Comparison of ENCODE assay signal across 14 cellular contexts in genomic region chr2:25566094-25566493, GRCh38.
"Had no signal": no experiment of that assay in that cellular context is flagged by ENCODE, and none has a peak within 500 bp of the region (broad histone marks: within the 10 kb centered on the region; RNA-seq: fewer than 3 reads in every experiment).

No MANE protein-coding gene starts in this region.

- H3K27me3 ChIP-seq: hepatocyte, neural progenitor cell, tibial artery had no signal

- H3K27me3 Mint-ChIP-seq: activated CD4-positive, alpha-beta memory T cell treated with anti-CD3 and anti-CD28 coated beads, Interleukin-2, amount 10 ng/mL, durations not matched to agents 7 days and 5 days; activated naive CD8-positive, alpha-beta T cell treated with anti-CD3 and anti-CD28 coated beads for 36 hours had no signal

- H3K79me2 ChIP-seq: hepatocyte had no signal

- H3K4me1 ChIP-seq: tibial artery had no signal

- H3K9me3 ChIP-seq: tibial artery had no signal

- H3K9ac ChIP-seq: neural progenitor cell had no signal

- H3K4me2 ChIP-seq: hepatocyte, neural progenitor cell had no signal

- H3K36me3 Mint-ChIP-seq: stimulated activated effector memory CD8-positive, alpha-beta T cell treated with anti-CD3 and anti-CD28 coated beads, Interleukin-12 subunit alpha, Interleukin-12 subunit beta, amount 100 ng/mL, for 72 hours had no signal

- H3K4me3 ChIP-seq: hepatocyte, neural progenitor cell, tibial artery had no signal

- H2AFZ ChIP-seq: hepatocyte, neural progenitor cell had no signal

- DNase-seq: activated CD4-positive, alpha-beta memory T cell treated with anti-CD3 and anti-CD28 coated beads, Interleukin-2, amount 10 ng/mL, durations not matched to agents 7 days and 5 days; activated CD4-positive, alpha-beta T cell treated with anti-CD3 and anti-CD28 coated beads for 1 hour; activated gamma-delta T cell; activated naive CD8-positive, alpha-beta T cell treated with anti-CD3 and anti-CD28 coated beads for 36 hours; activated T-cell treated with anti-CD3 and anti-CD28 coated beads, Interleukin-2, amount 50 U/mL, for 48 hours; cerebellar nuclear complex; erythroblast; left ventricle myocardium superior; retina; stimulated activated CD4-positive, alpha-beta T cell treated with anti-CD3 and anti-CD28 coated beads, Interleukin-15, amount 100 ng/mL, for 24 hours had no signal

- H3K9me3 Mint-ChIP-seq: neural progenitor cell had no signal

- H3K4me3 Mint-ChIP-seq: activated CD4-positive, alpha-beta memory T cell treated with anti-CD3 and anti-CD28 coated beads, Interleukin-2, amount 10 ng/mL, durations not matched to agents 7 days and 5 days; activated naive CD8-positive, alpha-beta T cell treated with anti-CD3 and anti-CD28 coated beads for 36 hours; neural progenitor cell; stimulated activated effector memory CD8-positive, alpha-beta T cell treated with anti-CD3 and anti-CD28 coated beads, Interleukin-12 subunit alpha, Interleukin-12 subunit beta, amount 100 ng/mL, for 72 hours had no signal

- H3K36me3 ChIP-seq: neural progenitor cell, tibial artery had no signal

- H3K27ac ChIP-seq: neural progenitor cell, tibial artery had no signal

- H3K27ac Mint-ChIP-seq: activated CD4-positive, alpha-beta memory T cell treated with anti-CD3 and anti-CD28 coated beads, Interleukin-2, amount 10 ng/mL, durations not matched to agents 7 days and 5 days; activated naive CD8-positive, alpha-beta T cell treated with anti-CD3 and anti-CD28 coated beads for 36 hours; neural progenitor cell had no signal
